In genomic region chr1:238767321-238767720, GRCh38 we compare ENCODE assay signal across 19 cellular contexts.
"Had no signal": no experiment of that assay in that cellular context is flagged by ENCODE, and none has a peak within 500 bp of the region (broad histone marks: within the 10 kb centered on the region; RNA-seq: fewer than 3 reads in every experiment).

No MANE protein-coding gene starts in this region.

- ATAC-seq: Panc1, PC-3 had no signal

- DNase-seq: KBM-7, MV-4-11, NCI-H1092, NCI-H1105 treated with DMSO at 0.1 percent for 48 hours, NCI-H1417 treated with DMSO at 0.1 percent for 48 hours, NCI-H146, NCI-H1694 treated with DMSO at 0.1 percent for 48 hours, NCI-H2029, NCI-H2081 treated with DMSO at 0.1 percent for 48 hours, NCI-H2171, NCI-H226, NCI-H524, NCI-H526 treated with DMSO at 0.1 percent for 48 hours, NCI-H748 treated with DMSO at 0.1 percent for 48 hours, PC-3, SHP77, SK-N-SH, SW 1271 had no signal
